Comparison of ENCODE assay signal across 15 cellular contexts in genomic region chr2:36449943-36450392, GRCh38.
DNase-seq lines count a peak whose midpoint lies in the region; ATAC-seq and TF ChIP-seq lines count a peak whose summit lies in the region.
"Had no signal": no experiment of that assay in that cellular context is flagged by ENCODE, and none has a peak within 500 bp of the region (broad histone marks: within the 10 kb centered on the region; RNA-seq: fewer than 3 reads in every experiment).

No MANE protein-coding gene starts in this region.

- no peak for DNase-seq in heart left ventricle
- no peak for DNase-seq in cardiac septum (ENCODE audit: low spot score)
- DNase-seq in esophagus muscularis mucosa (ENCODE audit: extremely low spot score), result no peak
- no peak for DNase-seq in NK-92 (lab: John Stamatoyannopoulos, UW; ENCODE audit: unreplicated experiment)
- no peak for DNase-seq in stimulated activated CD8-positive, alpha-beta memory T cell treated with anti-CD3 and anti-CD28 coated beads, Interleukin-4, amount 100 ng/mL, for 48 hours
- no peak for DNase-seq in T1000 (lab: John Stamatoyannopoulos, UW)
- DNase-seq in dorsolateral prefrontal cortex, result no peak
- DNase-seq: activated CD4-positive, alpha-beta T cell treated with anti-CD3 and anti-CD28 coated beads for 4 hours; dermis blood vessel endothelial cell; hippocampal formation; mucosa of descending colon; NCI-H510A; SJCRH30; small intestine had no signal

- no peaks in the 10 kb centered on the region for H3K9me3 ChIP-seq in heart left ventricle
- no peaks in the 10 kb centered on the region for H3K9me3 ChIP-seq in esophagus muscularis mucosa
- H3K9me3 ChIP-seq in muscle layer of duodenum (ENCODE audit: control insufficient read depth in 1 of 2, low read length in 2 of 2), result no peaks in the 10 kb centered on the region
- H3K9me3 ChIP-seq: mucosa of descending colon, SJCRH30 had no signal

- 41 to 50% (median 44%) methylated on average over 6 of the region's 6 CpGs for WGBS in heart left ventricle, 4 donors
- 54% methylated on average over 6 of the region's 6 CpGs for WGBS in esophagus muscularis mucosa

- peaks cover 0 to 41% (median 11%) of the 10 kb centered on the region in 9 donors for H3K36me3 ChIP-seq in heart left ventricle
- peaks cover 0 to 32% (median 14%) of the 10 kb centered on the region in 4 donors for H3K36me3 ChIP-seq in esophagus muscularis mucosa
- peaks cover 0 to 10% of the 10 kb centered on the region in 2 donors for H3K36me3 ChIP-seq in muscle layer of duodenum (ENCODE audit: control insufficient read depth in 1 of 2, insufficient read depth in 2 of 2, low read length in 2 of 2)

- TF ChIP-seq EP300 in esophagus muscularis mucosa (IDR thresholded peaks at IDR 0.05), result no peak

- H3K27me3 ChIP-seq in heart left ventricle (no peaks in the 10 kb centered on the region), esophagus muscularis mucosa (no peaks in the 10 kb centered on the region), muscle layer of duodenum (ENCODE audit: low read depth, low read length) (no peaks in the 10 kb centered on the region), dorsolateral prefrontal cortex (no peaks in the 10 kb centered on the region)
- H3K27me3 ChIP-seq: SJCRH30 had no signal

- no peak for TF ChIP-seq CTCF in heart left ventricle (IDR thresholded peaks at IDR 0.05)
- TF ChIP-seq CTCF in esophagus muscularis mucosa (IDR thresholded peaks at IDR 0.05), result no peak
- no peak for TF ChIP-seq CTCF in dorsolateral prefrontal cortex (IDR thresholded peaks at IDR 0.05 in 54 of 56, conservative IDR thresholded peaks at IDR 0.05 in 2 of 56; ENCODE audit: low read depth in 1 of 56, partially characterized antibody in 56 of 56)

- H3K4me1 ChIP-seq in heart left ventricle (peaks cover 9 to 79% (median 48%) of the 10 kb centered on the region in 12 donors), esophagus muscularis mucosa (peaks cover 62 to 72% (median 69%) of the 10 kb centered on the region in 4 donors), muscle layer of duodenum (ENCODE audit: control insufficient read depth in 1 of 2, insufficient read depth in 2 of 2, low read length in 2 of 2) (peaks cover 6 to 9% of the 10 kb centered on the region in 2 donors)

- no peak for TF ChIP-seq POLR2A in heart left ventricle (IDR thresholded peaks at IDR 0.05)
- TF ChIP-seq POLR2A in esophagus muscularis mucosa (IDR thresholded peaks at IDR 0.05; ENCODE audit: low read depth), result no peak

- ATAC-seq in heart left ventricle, result peak; percentile 37 to 59 (median 53)
- ATAC-seq: mucosa of descending colon had no signal

- H3K27ac ChIP-seq in heart left ventricle (peak overlapping the region in 8 of 12 donors; percentile 9 to 76 (median 70)), esophagus muscularis mucosa (replicated peaks in 1 of 4) (peak overlapping the region; percentile 73 to 80 (median 79)), muscle layer of duodenum (ENCODE audit: low read length) (peak overlapping the region; percentile 85), dorsolateral prefrontal cortex (peak overlapping the region in 9 of 59 donors; percentile 15 to 54 (median 37))
- H3K27ac ChIP-seq: SJCRH30 had no signal

- H3K4me3 ChIP-seq in heart left ventricle (no peak overlapping the region), esophagus muscularis mucosa (no peak overlapping the region), muscle layer of duodenum (ENCODE audit: low read depth in 1 of 2, low read length in 2 of 2) (no peak overlapping the region), dorsolateral prefrontal cortex (no peak overlapping the region)
- H3K4me3 ChIP-seq: mucosa of descending colon, SJCRH30 had no signal

- intact Hi-C loops in heart left ventricle (cut with DNase I), result loop anchor here in 3 of 10 donors (5.0 kb wide), 3 partner anchors 33 to 93 kb away; partner anchors contain the start of gene CRIM1 (in 1 of the 3)
- intact Hi-C loops in cardiac septum (cut with DNase I), result loop anchor here (2.0 kb wide), 1 partner anchor 17 kb away; no protein-coding TSS in a partner anchor
- intact Hi-C loops in esophagus muscularis mucosa (cut with DNase I), result loop anchor here (10.0 kb wide), 1 partner anchor 95 kb away; the partner anchor contains the start of gene CRIM1
- intact Hi-C loops in dorsolateral prefrontal cortex (cut with DNase I), result no loop called here

Comparison
In these comparisons a context has a peak if more than half of its experiments do, and no peak if none do; other contexts are left out.
1. intact Hi-C loops: an anchor here in cardiac septum (2.0 kb wide) and esophagus muscularis mucosa (10.0 kb wide); none called in dorsolateral prefrontal cortex.